8 cellular contexts compared by ENCODE assay signal in genomic region chr1:44407430-44408180, GRCh38. TPM values are rescaled to one million over a fixed set of nuclear protein-coding genes. Genes with fewer than 3 reads are reported as not detected.
A peak's percentile ranks its signal among the peaks of the same experiment; 100 is the strongest.
DNase-seq lines count a peak whose midpoint lies in the region; ATAC-seq and TF ChIP-seq lines count a peak whose summit lies in the region.

No MANE protein-coding gene starts in this region.

- H3K27me3 Mint-ChIP-seq in activated CD8-positive, alpha-beta T cell treated with anti-CD3 and anti-CD28 coated beads, Interleukin-2, amount 10 ng/mL, durations not matched to agents 7 days and 5 days (ENCODE audit: low read depth) = peaks cover 53% of the 10 kb centered on the region

- H3K9me3 Mint-ChIP-seq in activated CD8-positive, alpha-beta T cell treated with anti-CD3 and anti-CD28 coated beads, Interleukin-2, amount 10 ng/mL, durations not matched to agents 7 days and 5 days (ENCODE audit: insufficient read depth) = no peaks in the 10 kb centered on the region

- CTCF ChIA-PET in activated CD8-positive, alpha-beta T cell treated with anti-CD3 and anti-CD28 coated beads, Interleukin-2, amount 10 ng/mL, durations not matched to agents 7 days and 5 days (lab: Charles Lee) = no interaction called here

- no peak for ATAC-seq in activated CD8-positive, alpha-beta T cell treated with anti-CD3 and anti-CD28 coated beads, Interleukin-2, amount 10 ng/mL, durations not matched to agents 7 days and 5 days
- ATAC-seq in heart right ventricle (no peak), gastrocnemius medialis (no peak), HG02763 (IDR thresholded peaks at IDR 0.05; ENCODE audit: unreplicated experiment) (no peak), HG02885 (IDR thresholded peaks at IDR 0.05; ENCODE audit: poor library complexity, unreplicated experiment) (no peak)

- POLR2A ChIA-PET in activated CD8-positive, alpha-beta T cell treated with anti-CD3 and anti-CD28 coated beads, Interleukin-2, amount 10 ng/mL, durations not matched to agents 7 days and 5 days (lab: Charles Lee) = no interaction called here

- H3K9ac ChIP-seq in HUES64 (ENCODE audit: low read depth, low read length) = peak overlapping the region; percentile 40; the same call in 1 of the 2 replicates

- H3K4me3 ChIP-seq in HUES64 (ENCODE audit: low read length) = peak overlapping the region; percentile 74
- peak overlapping the region in 9 of 10 donors; percentile 40 to 67 (median 53) for H3K4me3 ChIP-seq in heart right ventricle
- peak overlapping the region; percentile 43 to 64 (median 56) for H3K4me3 ChIP-seq in gastrocnemius medialis
- no peak overlapping the region for H3K4me3 ChIP-seq in MG63

- H3K36me3 Mint-ChIP-seq in activated CD8-positive, alpha-beta T cell treated with anti-CD3 and anti-CD28 coated beads, Interleukin-2, amount 10 ng/mL, durations not matched to agents 7 days and 5 days (ENCODE audit: low read depth) = no peaks in the 10 kb centered on the region

- peaks cover 7% of the 10 kb centered on the region; the same call in 1 of the 2 replicates for H3K36me3 ChIP-seq in HUES64 (ENCODE audit: insufficient read depth, low read length)
- no peaks in the 10 kb centered on the region for H3K36me3 ChIP-seq in heart right ventricle
- H3K36me3 ChIP-seq in gastrocnemius medialis = no peaks in the 10 kb centered on the region
- H3K36me3 ChIP-seq in MG63 = no peaks in the 10 kb centered on the region

- no peak overlapping the region for H3K27ac ChIP-seq in HUES64 (ENCODE audit: low read depth, low read length)
- no peak overlapping the region for H3K27ac ChIP-seq in heart right ventricle
- H3K27ac ChIP-seq in gastrocnemius medialis = no peak overlapping the region

- no peak for DNase-seq in activated CD8-positive, alpha-beta T cell treated with anti-CD3 and anti-CD28 coated beads, Interleukin-2, amount 10 ng/mL, durations not matched to agents 7 days and 5 days
- DNase-seq in heart right ventricle (no peak), gastrocnemius medialis (no peak), GM13976 (ENCODE audit: low spot score) (no peak), MG63 (no peak)

- H3K4me1 ChIP-seq in HUES64 (ENCODE audit: insufficient read depth, low read length) = peaks cover 25% of the 10 kb centered on the region
- H3K4me1 ChIP-seq in heart right ventricle = peaks cover 7 to 48% (median 40%) of the 10 kb centered on the region in 9 donors
- H3K4me1 ChIP-seq in gastrocnemius medialis = peaks cover 18 to 21% of the 10 kb centered on the region in 2 donors

- no peak overlapping the region for H3K27ac Mint-ChIP-seq in activated CD8-positive, alpha-beta T cell treated with anti-CD3 and anti-CD28 coated beads, Interleukin-2, amount 10 ng/mL, durations not matched to agents 7 days and 5 days

- no peak for TF ChIP-seq POLR2A in gastrocnemius medialis (IDR thresholded peaks at IDR 0.05)

- peak overlapping the region; percentile 22 for H3K4me3 Mint-ChIP-seq in activated CD8-positive, alpha-beta T cell treated with anti-CD3 and anti-CD28 coated beads, Interleukin-2, amount 10 ng/mL, durations not matched to agents 7 days and 5 days

- H3K27me3 ChIP-seq in HUES64 (ENCODE audit: insufficient read depth, low read length) (peaks cover 77% of the 10 kb centered on the region), heart right ventricle (peaks cover 28 to 100% (median 96%) of the 10 kb centered on the region in 7 donors), gastrocnemius medialis (peaks cover 95 to 99% (median 96%) of the 10 kb centered on the region in 3 donors), MG63 (no peaks in the 10 kb centered on the region)

- under 1% methylated on average over 83 of the region's 83 CpGs for WGBS in HUES64
- 3% methylated on average over 83 of the region's 83 CpGs for WGBS in heart right ventricle, 2 donors

- intact Hi-C loops in heart right ventricle (cut with DNase I) = loop anchor here in 3 of 10 donors (5.0 kb wide), 2 partner anchors 90 to 95 kb away; no protein-coding TSS in a partner anchor
- intact Hi-C loops in gastrocnemius medialis (cut with DNase I; ENCODE audit: low total_unique reads) = loop anchor here (10.0 kb wide), 1 partner anchor 97 kb away; no protein-coding TSS in a partner anchor

- H3K4me1 Mint-ChIP-seq in activated CD8-positive, alpha-beta T cell treated with anti-CD3 and anti-CD28 coated beads, Interleukin-2, amount 10 ng/mL, durations not matched to agents 7 days and 5 days (ENCODE audit: low read depth) = peaks cover 34% of the 10 kb centered on the region

- no peak for TF ChIP-seq CTCF in heart right ventricle (IDR thresholded peaks at IDR 0.05)
- no peak for TF ChIP-seq CTCF in gastrocnemius medialis (IDR thresholded peaks at IDR 0.05 in 4 of 5, conservative IDR thresholded peaks at IDR 0.05 in 1 of 5)
- TF ChIP-seq CTCF in GM13976 (IDR thresholded peaks at IDR 0.05; ENCODE audit: borderline replicate concordance, control extremely low read depth, extremely low read depth, insufficient read depth, missing control alignments) = no peak

- in situ Hi-C loops in gastrocnemius medialis (cut with MboI; ENCODE audit: low sequenced_read_pairs in 4 of 4) = no loop called here
- in situ Hi-C loops in GM13976 (cut with MboI; ENCODE audit: low sequenced_read_pairs, unreplicated experiment) = no loop called here

- H3K9me3 ChIP-seq in HUES64 (ENCODE audit: insufficient read depth, low read depth, low read length) (no peaks in the 10 kb centered on the region), heart right ventricle (no peaks in the 10 kb centered on the region), gastrocnemius medialis (no peaks in the 10 kb centered on the region), MG63 (no peaks in the 10 kb centered on the region)

RNA-seq across cellular contexts. Expression of gene RNF220, which starts 2.5 kb away (rescaled TPM):
- polyA plus RNA-seq in HUES64 (2013, experiment 1 of 2) = 71.6 TPM
- polyA plus RNA-seq in HUES64 (2013, experiment 2 of 2) = 85.0 TPM
- total RNA-seq in activated CD8-positive, alpha-beta T cell treated with anti-CD3 and anti-CD28 coated beads, Interleukin-2, amount 10 ng/mL, durations not matched to agents 7 days and 5 days = 10 to 100 TPM; 79.5 to 87.2 TPM
- total RNA-seq in heart right ventricle (10 to 100 TPM; 46.4 to 82.5 (median 58.0) TPM), gastrocnemius medialis (100 to 1,000 TPM in 3 of 4 donors, 10 to 100 TPM in 1; 91.2 to 172 (median 128) TPM)
- 10 to 100 TPM; 41.8 to 71.8 TPM for polyA plus RNA-seq in heart right ventricle
- 40.7 and 62.5 TPM in 2 replicates for total RNA-seq in MG63 (2014; rRNA removed; shearing (Covaris generic); ENCODE audit: low replicate concordance)

RNA-seq across cellular contexts. Expression of gene ERI3, which starts 52.5 kb away (rescaled TPM):
- 58.4 TPM for polyA plus RNA-seq in HUES64 (2013, experiment 1 of 2)
- polyA plus RNA-seq in HUES64 (2013, experiment 2 of 2) = 65.5 TPM
- 10 to 100 TPM; 33.1 to 33.2 TPM for total RNA-seq in activated CD8-positive, alpha-beta T cell treated with anti-CD3 and anti-CD28 coated beads, Interleukin-2, amount 10 ng/mL, durations not matched to agents 7 days and 5 days
- total RNA-seq in heart right ventricle = 10 to 100 TPM; 44.3 to 53.6 (median 47.9) TPM
- polyA plus RNA-seq in heart right ventricle = 10 to 100 TPM; 28.1 to 68.4 TPM
- 100 to 1,000 TPM in 1 of 4 donors, 10 to 100 TPM in 3; 53.8 to 101 (median 79.8) TPM for total RNA-seq in gastrocnemius medialis
- 89.7 and 147 TPM in 2 replicates for total RNA-seq in MG63 (2014; rRNA removed; shearing (Covaris generic); ENCODE audit: low replicate concordance)
